32 cellular contexts compared by ENCODE assay signal in the genomic region with DNA sequence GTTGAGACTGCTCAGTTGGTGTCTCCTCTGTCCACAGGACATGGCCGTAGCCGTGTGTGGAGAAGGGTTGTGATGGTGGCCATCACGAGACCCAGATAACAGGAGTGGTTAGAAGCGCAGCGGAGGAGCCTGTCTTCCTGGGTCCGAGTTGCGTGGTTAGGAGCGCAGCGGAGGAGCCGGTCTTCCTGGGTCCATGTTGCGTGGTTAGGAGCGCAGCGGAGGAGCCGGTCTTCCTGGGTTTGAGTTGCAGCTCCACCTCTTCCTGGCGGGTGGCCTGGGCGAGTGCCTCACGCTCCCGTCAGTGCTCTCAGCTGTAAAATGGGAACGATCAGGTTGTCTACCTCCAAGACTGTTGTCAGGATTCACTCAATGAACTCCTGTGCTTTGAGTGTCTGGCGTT.
DNase-seq lines count a peak whose midpoint lies in the region; ATAC-seq and TF ChIP-seq lines count a peak whose summit lies in the region.
"Had no signal": no experiment of that assay in that cellular context is flagged by ENCODE, and none has a peak within 500 bp of the region (broad histone marks: within the 10 kb centered on the region; RNA-seq: fewer than 3 reads in every experiment).

No MANE protein-coding gene starts in this region.

- H3K36me3 ChIP-seq in spleen: no peaks in the 10 kb centered on the region
- H3K36me3 ChIP-seq: BE2C had no signal

- H3K36me3 Mint-ChIP-seq in WTC11 (no peaks in the 10 kb centered on the region), CD14-positive monocyte (no peaks in the 10 kb centered on the region)
- H3K36me3 Mint-ChIP-seq: CD4-positive, alpha-beta memory T cell; CD4-positive, CD25-positive, alpha-beta regulatory T cell; CD8-positive, alpha-beta T cell had no signal

- TF ChIP-seq CTCF in WTC11 (IDR thresholded peaks at IDR 0.05): no peak
- TF ChIP-seq CTCF in spleen (IDR thresholded peaks at IDR 0.05 in 8 of 11, conservative IDR thresholded peaks at IDR 0.05 in 3 of 11): no peak
- no peak for TF ChIP-seq CTCF in CD14-positive monocyte (IDR thresholded peaks at IDR 0.05)

- intact Hi-C loops in spleen (cut with DNase I; ENCODE audit: low total_unique reads) (no loop called here), CD14-positive monocyte (cut with micrococcal nuclease) (no loop called here)

- H3K4me3 Mint-ChIP-seq in WTC11 (no peak overlapping the region), CD14-positive monocyte (no peak overlapping the region)
- H3K4me3 Mint-ChIP-seq: B cell; CD4-positive, alpha-beta memory T cell; CD4-positive, alpha-beta T cell; CD4-positive, CD25-positive, alpha-beta regulatory T cell; CD8-positive, alpha-beta memory T cell; CD8-positive, alpha-beta T cell had no signal

- CTCF ChIA-PET in WTC11 (lab: Charles Lee): no interaction called here

- 90 to 97% (median 94%) methylated on average over 20 of the region's 20 CpGs for WGBS in spleen, 5 donors

- H3K27ac ChIP-seq in spleen: no peak overlapping the region
- H3K27ac ChIP-seq: 22Rv1; A549; BLaER1; BLaER1 treated with 17β-estradiol and CSF1 and Interleukin-3, amounts not matched to agents 10 nM and 100 nM; C4-2B had no signal

- no peak for TF ChIP-seq POLR2A in spleen (IDR thresholded peaks at IDR 0.05)

- H3K4me1 Mint-ChIP-seq in WTC11 (peaks cover 32% of the 10 kb centered on the region), CD14-positive monocyte (no peaks in the 10 kb centered on the region)
- H3K4me1 Mint-ChIP-seq: B cell; CD4-positive, alpha-beta memory T cell; CD4-positive, CD25-positive, alpha-beta regulatory T cell; CD8-positive, alpha-beta memory T cell had no signal

- DNase-seq in activated CD8-positive, alpha-beta memory T cell treated with anti-CD3 and anti-CD28 coated beads, Interleukin-2, amount 50 U/mL, for 48 hours: peak; percentile 8
- no peak for DNase-seq in activated CD8-positive, alpha-beta memory T cell treated with anti-CD3 and anti-CD28 coated beads, Interleukin-2, amount 50 U/mL, for 4 hours
- DNase-seq in WTC11 (ENCODE audit: low spot score): no peak
- DNase-seq in spleen: peak; percentile 58
- DNase-seq in CD14-positive monocyte (ENCODE audit: low spot score): no peak
- DNase-seq: 8988T; ACHN; AML-193; BE2C; C1 segment of cervical spinal cord; Caco-2; Calu3; CD4-positive, alpha-beta memory T cell; CD4-positive, alpha-beta T cell; CD4-positive, CD25-positive, alpha-beta regulatory T cell; CD8-positive, alpha-beta memory T cell; CD8-positive, alpha-beta T cell; COR-L47; DMS 273 treated with DMSO at 0.1 percent for 48 hours; DMS153; DMS53; DMS79; DMS79 treated with DMSO at 0.1 percent for 48 hours; DND-41; EL had no signal

- H3K9me3 ChIP-seq in spleen: no peaks in the 10 kb centered on the region
- H3K9me3 ChIP-seq: A549, Caco-2 had no signal

- POLR2A ChIA-PET in WTC11 (lab: Charles Lee): no interaction called here

- H3K4me1 ChIP-seq in spleen: no peaks in the 10 kb centered on the region
- H3K4me1 ChIP-seq: A549, BE2C, Caco-2 had no signal

- no peaks in the 10 kb centered on the region for H3K27me3 ChIP-seq in spleen (replicated peaks in 1 of 7)
- H3K27me3 ChIP-seq: BE2C; BLaER1; BLaER1 treated with 17β-estradiol and CSF1 and Interleukin-3, amounts not matched to agents 10 nM and 100 nM had no signal

- H3K9me3 Mint-ChIP-seq in WTC11 (no peaks in the 10 kb centered on the region), CD14-positive monocyte (peaks cover 0 to 14% (median 6%) of the 10 kb centered on the region in 7 donors)
- H3K9me3 Mint-ChIP-seq: CD4-positive, alpha-beta T cell; CD8-positive, alpha-beta T cell had no signal

- H3K27ac Mint-ChIP-seq in WTC11 (peak overlapping the region; percentile 47; the same call in 1 of the 2 replicates), CD14-positive monocyte (peak overlapping the region in 1 of 7 donors; percentile 13)
- H3K27ac Mint-ChIP-seq: B cell; CD4-positive, alpha-beta memory T cell; CD4-positive, alpha-beta T cell; CD4-positive, CD25-positive, alpha-beta regulatory T cell; CD8-positive, alpha-beta memory T cell; CD8-positive, alpha-beta T cell had no signal

- H3K4me3 ChIP-seq in spleen: no peak overlapping the region
- H3K4me3 ChIP-seq: A549; BLaER1; BLaER1 treated with 17β-estradiol and CSF1 and Interleukin-3, amounts not matched to agents 10 nM and 100 nM had no signal

- ATAC-seq in WTC11: no peak
- no peak for ATAC-seq in esophagus mucosa
- ATAC-seq: A549; CD8-positive, alpha-beta T cell had no signal

- H3K27me3 Mint-ChIP-seq in WTC11 (ENCODE audit: low read depth) (no peaks in the 10 kb centered on the region), CD14-positive monocyte (ENCODE audit: low read depth in 3 of 3) (peaks cover 0 to 2% (median 1%) of the 10 kb centered on the region in 3 donors)
- H3K27me3 Mint-ChIP-seq: B cell had no signal

TF ChIP-seq in WTC11, 78 proteins besides CTCF, POLR2A, EP300 and RAD21:
- TF ChIP-seq ZNF396 (CRISPR knock-in tag; IDR thresholded peaks at IDR 0.05; ENCODE audit: borderline replicate concordance) (no peak), ZNF263 (CRISPR knock-in tag; IDR thresholded peaks at IDR 0.05; ENCODE audit: low read depth) (no peak), CBFB (CRISPR knock-in tag; IDR thresholded peaks at IDR 0.05; ENCODE audit: low read depth) (no peak)
- TF ChIP-seq, protein P1, sequence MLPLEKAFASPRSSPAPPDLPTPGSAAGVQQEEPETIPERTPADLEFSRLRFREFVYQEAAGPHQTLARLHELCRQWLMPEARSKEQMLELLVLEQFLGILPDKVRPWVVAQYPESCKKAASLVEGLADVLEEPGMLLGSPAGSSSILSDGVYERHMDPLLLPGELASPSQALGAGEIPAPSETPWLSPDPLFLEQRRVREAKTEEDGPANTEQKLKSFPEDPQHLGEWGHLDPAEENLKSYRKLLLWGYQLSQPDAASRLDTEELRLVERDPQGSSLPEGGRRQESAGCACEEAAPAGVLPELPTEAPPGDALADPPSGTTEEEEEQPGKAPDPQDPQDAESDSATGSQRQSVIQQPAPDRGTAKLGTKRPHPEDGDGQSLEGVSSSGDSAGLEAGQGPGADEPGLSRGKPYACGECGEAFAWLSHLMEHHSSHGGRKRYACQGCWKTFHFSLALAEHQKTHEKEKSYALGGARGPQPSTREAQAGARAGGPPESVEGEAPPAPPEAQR (CRISPR knock-in tag; IDR thresholded peaks at IDR 0.05): no peak

Comparison
In these comparisons a context has a peak if more than half of its experiments do, and no peak if none do; other contexts are left out.
1. DNase-seq: peak in activated CD8-positive, alpha-beta memory T cell treated with anti-CD3 and anti-CD28 coated beads, Interleukin-2, amount 50 U/mL, for 48 hours (single experiment) and spleen (single experiment); none in activated CD8-positive, alpha-beta memory T cell treated with anti-CD3 and anti-CD28 coated beads, Interleukin-2, amount 50 U/mL, for 4 hours (single experiment), WTC11 (single experiment) and CD14-positive monocyte (single experiment).